Comparison of ENCODE assay signal across 18 cellular contexts in genomic region chr5:1330146-1330846, GRCh38. TPM values are rescaled to one million over a fixed set of nuclear protein-coding genes. Genes with fewer than 3 reads are reported as not detected.
A peak's percentile ranks its signal among the peaks of the same experiment; 100 is the strongest.
DNase-seq lines count a peak whose midpoint lies in the region; ATAC-seq, FAIRE-seq and TF ChIP-seq lines count a peak whose summit lies in the region.
"Had no signal": no experiment of that assay in that cellular context is flagged by ENCODE, and none has a peak within 500 bp of the region (broad histone marks: within the 10 kb centered on the region; RNA-seq: fewer than 3 reads in every experiment).

No MANE protein-coding gene starts in this region.

- dilution Hi-C loops in mammary epithelial cell (cut with HindIII; ENCODE audit: low sequenced_read_pairs) = no loop called here

- H3K4me2 ChIP-seq in mammary epithelial cell (ENCODE audit: insufficient read depth, low read depth, low read length) = peak overlapping the region; percentile 74

- peak overlapping the region; percentile 17 for H2AFZ ChIP-seq in mammary epithelial cell (ENCODE audit: low read depth, low read length)

- in situ Hi-C loops in mammary epithelial cell (cut with MboI; ENCODE audit: low sequenced_read_pairs in 2 of 2) = no loop called here

- H3K79me2 ChIP-seq in mammary epithelial cell (ENCODE audit: insufficient read depth, low read length) = peaks cover 12% of the 10 kb centered on the region

- H3K4me3 ChIP-seq in mammary epithelial cell (replicated peaks in 1 of 3; ENCODE audit: insufficient read depth in 1 of 3, low read depth in 2 of 3, low read length in 3 of 3) = peak overlapping the region in 1 of 3 experiments; percentile 8
- H3K4me3 ChIP-seq in kidney (ENCODE audit: low read length in 2 of 2) = no peak overlapping the region
- no peak overlapping the region for H3K4me3 ChIP-seq in skin epidermis

- CTCF ChIA-PET in mammary epithelial cell (lab: Charles Lee; ENCODE audit: low non-redundant PET) = no interaction called here

- H3K9ac ChIP-seq in mammary epithelial cell (ENCODE audit: insufficient read depth, low read length) (peak overlapping the region; percentile 72), kidney (ENCODE audit: low read length in 2 of 2) (no peak overlapping the region)

- H3K9me3 ChIP-seq in mammary epithelial cell (replicated peaks; ENCODE audit: insufficient read depth, low read length) (peaks cover 4% of the 10 kb centered on the region), kidney (ENCODE audit: control insufficient read depth in 1 of 2, low read length in 2 of 2) (no peaks in the 10 kb centered on the region)

- H3K27ac ChIP-seq in mammary epithelial cell (ENCODE audit: insufficient read depth, low read depth, low read length) (peak overlapping the region; percentile 94), kidney (ENCODE audit: low read depth in 2 of 2, low read length in 2 of 2) (peak overlapping the region in 1 of 2 donors; percentile 23), skin epidermis (peak overlapping the region in 14 of 21 experiments; percentile 23 to 84 (median 66))

- intact Hi-C loops in mammary epithelial cell (cut with micrococcal nuclease) (loop anchor here (2.0 kb wide), 1 partner anchor 15 kb away; the partner anchor contains the start of gene CLPTM1L), kidney (cut with DNase I) (no loop called here)

- TF ChIP-seq CTCF in mammary epithelial cell (conservative IDR thresholded peaks at IDR 0.05 in 1 of 2, IDR thresholded peaks at IDR 0.05 in 1 of 2; ENCODE audit: extremely low read depth in 1 of 2, insufficient read depth in 1 of 2, low read depth in 1 of 2, low read length in 2 of 2) (no peak), kidney (IDR thresholded peaks at IDR 0.05; ENCODE audit: borderline replicate concordance, extremely low read depth, insufficient read depth) (no peak)

- BruUV-seq in mammary epithelial cell (replicated peaks; lab: Mats Ljungman, UMichigan) = TSS peak; percentile 59

- FAIRE-seq in kidney (lab: Jason Lieb, UNC) = no peak

- H4K20me1 ChIP-seq in mammary epithelial cell (ENCODE audit: insufficient read depth, low read length) = no peaks in the 10 kb centered on the region

- H3K27me3 ChIP-seq in mammary epithelial cell (ENCODE audit: insufficient read depth, low read length) = no peaks in the 10 kb centered on the region

- DNase-seq in LHCN-M2 (ENCODE audit: low read depth) (peak; percentile 38), mammary epithelial cell (peak; percentile 98), kidney (peak; percentile 59), Kasumi-1 (lab: John Stamatoyannopoulos, UW) (no peak), OCI-M1 (lab: John Stamatoyannopoulos, UW) (no peak)
- DNase-seq: activated CD4-positive, alpha-beta T cell treated with anti-CD3 and anti-CD28 coated beads for 4 hours; CD4-positive, CD25-positive, alpha-beta regulatory T cell; GF-D8; KBM-7; kidney glomerular epithelial cell; NCI-H187 treated with DMSO at 0.1 percent for 48 hours; NCI-H82; T-cell had no signal

- H3K36me3 ChIP-seq in mammary epithelial cell (ENCODE audit: insufficient read depth, low read length) (peaks cover 18% of the 10 kb centered on the region), kidney (ENCODE audit: control insufficient read depth in 1 of 2, insufficient read depth in 2 of 2, low read length in 2 of 2) (peaks cover 19 to 46% of the 10 kb centered on the region in 2 donors)

- ATAC-seq in HG03095 (IDR thresholded peaks at IDR 0.05; ENCODE audit: unreplicated experiment) = no peak
- no peak for ATAC-seq in HG03442 (IDR thresholded peaks at IDR 0.05; ENCODE audit: unreplicated experiment)
- ATAC-seq: T-cell had no signal

- H3K4me1 ChIP-seq in mammary epithelial cell (ENCODE audit: insufficient read depth, low read length) (peaks cover 55% of the 10 kb centered on the region), kidney (ENCODE audit: control insufficient read depth in 1 of 2, insufficient read depth in 1 of 2, low read depth in 1 of 2, low read length in 2 of 2) (no peaks in the 10 kb centered on the region)

- 2% methylated on average over 13 of the region's 23 CpGs for whole genome bisulfite sequencing in mammary epithelial cell (ENCODE audit: low coverage, missing lambda C conversion rate)

RNA-seq across cellular contexts. Expression of gene CLPTM1L, which starts 14.6 kb away (rescaled TPM):
- 139 and 169 TPM in 2 replicates for total RNA-seq in LHCN-M2 (2014; rRNA removed)
- 99.3 TPM for polyA plus RNA-seq in LHCN-M2 (2012)
- total RNA-seq in mammary epithelial cell = 100 to 1,000 TPM; 111 to 154 TPM
- polyA plus RNA-seq in mammary epithelial cell = 158 TPM
- 101 TPM for polyA minus RNA-seq in mammary epithelial cell
- 96.6 TPM for total RNA-seq in kidney
- 135 TPM for polyA plus RNA-seq in kidney (ENCODE audit: insufficient read depth, low read depth, low replicate concordance)

RNA-seq across cellular contexts. Expression of gene TERT, which starts 35.4 kb away (rescaled TPM):
- total RNA-seq in LHCN-M2 (2014; rRNA removed) (173 and 177 TPM in 2 replicates), mammary epithelial cell (not detected), kidney (0.91 TPM)
- 205 TPM for polyA plus RNA-seq in LHCN-M2 (2012)
- polyA plus RNA-seq in mammary epithelial cell (not detected), kidney (ENCODE audit: insufficient read depth, low read depth, low replicate concordance) (not detected)
- not detected for polyA minus RNA-seq in mammary epithelial cell
- total RNA-seq: cerebellum, subcutaneous adipose tissue had no signal
- polyA plus RNA-seq: CD4-positive, CD25-positive, alpha-beta regulatory T cell had no signal

Comparison
In these comparisons a context has a peak if more than half of its experiments do, and no peak if none do; other contexts are left out.
1. DNase-seq: peak in LHCN-M2 (single experiment), mammary epithelial cell (single experiment) and kidney (single experiment); none in Kasumi-1 (0 of 2) and OCI-M1 (single experiment).
2. RNA of gene TERT, which starts 35.4 kb away (total RNA-seq): 173 to 177 TPM in LHCN-M2; 0.91 TPM in kidney (single experiment) and not detected in mammary epithelial cell; every median in the first group is over 10 times any median in the second.